In the genomic region with DNA sequence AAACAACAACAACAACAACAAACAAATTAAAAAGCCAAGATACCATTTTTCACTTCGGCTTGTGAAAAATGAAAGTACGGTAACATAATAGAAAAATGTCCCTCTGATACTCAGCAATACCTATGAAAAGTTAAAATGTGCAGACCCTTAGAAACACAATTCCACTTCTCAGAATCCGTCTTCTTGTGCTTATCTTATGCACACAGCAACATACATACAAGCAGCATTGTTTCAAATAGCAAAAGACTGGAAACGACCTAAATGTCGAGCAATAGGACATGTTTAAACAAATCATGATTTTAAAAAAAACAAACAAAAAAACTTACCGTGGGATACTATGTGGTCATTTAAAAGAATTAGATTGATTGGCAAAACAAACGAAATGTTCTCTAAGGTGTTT, we compare ENCODE assay signal across 26 cellular contexts. TPM values are rescaled to one million over a fixed set of nuclear protein-coding genes. Genes with fewer than 3 reads are reported as not detected.
DNase-seq lines count a peak whose midpoint lies in the region; ATAC-seq, FAIRE-seq and TF ChIP-seq lines count a peak whose summit lies in the region.
"Had no signal": no experiment of that assay in that cellular context is flagged by ENCODE, and none has a peak within 500 bp of the region (broad histone marks: within the 10 kb centered on the region; RNA-seq: fewer than 3 reads in every experiment).

No MANE protein-coding gene starts in this region.

- no peak overlapping the region for H3K9ac ChIP-seq in HepG2 (ENCODE audit: insufficient read depth, low read depth, low read length)
- peak overlapping the region in 1 of 2 experiments; percentile 46; a peak in 3 of 4 replicates for H3K9ac ChIP-seq in K562 (ENCODE audit: insufficient read depth in 1 of 2, low read depth in 2 of 2, low read length in 2 of 2)
- H3K9ac ChIP-seq in neural progenitor cell = no peak overlapping the region
- H3K9ac ChIP-seq: BLaER1 treated with 17β-estradiol and CSF1 and Interleukin-3, amounts not matched to agents 10 nM and 100 nM had no signal

- H3K36me3 ChIP-seq in HepG2 (replicated peaks in 1 of 2; ENCODE audit: control insufficient read depth in 1 of 2, insufficient read depth in 2 of 2, low read length in 2 of 2) = no peaks in the 10 kb centered on the region
- H3K36me3 ChIP-seq in right lobe of liver = no peaks in the 10 kb centered on the region
- no peaks in the 10 kb centered on the region for H3K36me3 ChIP-seq in K562 (ENCODE audit: control insufficient read depth, insufficient read depth, low read length)
- no peaks in the 10 kb centered on the region for H3K36me3 ChIP-seq in hepatocyte (replicated peaks; ENCODE audit: insufficient read depth, low read depth)
- no peaks in the 10 kb centered on the region for H3K36me3 ChIP-seq in neural progenitor cell
- H3K36me3 ChIP-seq: BE2C; BLaER1 treated with 17β-estradiol and CSF1 and Interleukin-3, amounts not matched to agents 10 nM and 100 nM had no signal

- H3K4me1 Mint-ChIP-seq in nephron progenitor cell (peaks cover 43% of the 10 kb centered on the region), neural progenitor cell (peaks cover 3% of the 10 kb centered on the region)
- H3K4me1 Mint-ChIP-seq: CD14-positive monocyte; CD8-positive, alpha-beta memory T cell had no signal

- no TSS peak for BruUV-seq in HepG2 (replicated peaks; lab: Mats Ljungman, UMichigan)
- no TSS peak for BruUV-seq in K562 (replicated peaks; lab: Mats Ljungman, UMichigan)

- no peaks in the 10 kb centered on the region for H4K20me1 ChIP-seq in HepG2 (ENCODE audit: insufficient read depth, low read length)
- no peaks in the 10 kb centered on the region for H4K20me1 ChIP-seq in K562 (replicated peaks; ENCODE audit: control insufficient read depth, insufficient read depth, low read length)
- H4K20me1 ChIP-seq in hepatocyte (ENCODE audit: insufficient read depth, poor library complexity, severe bottlenecking) = peaks cover 2% of the 10 kb centered on the region
- H4K20me1 ChIP-seq in neural progenitor cell (ENCODE audit: low read depth) = peaks cover 80% of the 10 kb centered on the region
- H4K20me1 ChIP-seq: BLaER1 treated with 17β-estradiol and CSF1 and Interleukin-3, amounts not matched to agents 10 nM and 100 nM had no signal

- H3K27ac ChIP-seq in HepG2 (ENCODE audit: extremely low read length, insufficient read depth, low read length) (no peak overlapping the region), right lobe of liver (no peak overlapping the region), K562 (ENCODE audit: extremely low read depth, low read depth, low read length) (peak overlapping the region; percentile 63; the same call in 2 of the 3 replicates), hepatocyte (no peak overlapping the region), neural progenitor cell (no peak overlapping the region)
- H3K27ac ChIP-seq: 22Rv1; A549; BLaER1 treated with 17β-estradiol and CSF1 and Interleukin-3, amounts not matched to agents 10 nM and 100 nM had no signal

- no peak for TF ChIP-seq CTCF in HepG2 (CRISPR knock-in tag; IDR thresholded peaks at IDR 0.05)
- no peak for TF ChIP-seq CTCF in right lobe of liver (IDR thresholded peaks at IDR 0.05)
- no peak for TF ChIP-seq CTCF in K562 (IDR thresholded peaks at IDR 0.05 in 2 of 3, conservative IDR thresholded peaks at IDR 0.05 in 1 of 3; ENCODE audit: insufficient read depth in 2 of 3, low read depth in 1 of 3, low read length in 3 of 3)
- no peak for TF ChIP-seq CTCF in nephron progenitor cell (IDR thresholded peaks at IDR 0.05)
- no peak for TF ChIP-seq CTCF in hepatocyte (IDR thresholded peaks at IDR 0.05; ENCODE audit: poor library complexity)
- TF ChIP-seq CTCF in neural progenitor cell (IDR thresholded peaks at IDR 0.05) = no peak

- ATAC-seq in HepG2 (no peak), right lobe of liver (no peak), K562 (peak; percentile 54; the same call in 2 of the 3 replicates), HG02884 (IDR thresholded peaks at IDR 0.05; ENCODE audit: unreplicated experiment) (no peak), GM18907 (IDR thresholded peaks at IDR 0.05; ENCODE audit: unreplicated experiment) (no peak)
- ATAC-seq: A549 had no signal

- intact Hi-C loops in HepG2 (cut with micrococcal nuclease; ENCODE audit: unreplicated experiment) = no loop called here
- intact Hi-C loops in right lobe of liver (cut with DNase I) = no loop called here
- intact Hi-C loops in K562 (cut with micrococcal nuclease) = loop anchor here (10.0 kb wide), 1 partner anchor 63 kb away; no protein-coding TSS in a partner anchor

- TF ChIP-seq RAD21 in HepG2 (CRISPR knock-in tag; IDR thresholded peaks at IDR 0.05) (no peak), K562 (CRISPR knock-in tag; conservative IDR thresholded peaks at IDR 0.05 in 1 of 2, IDR thresholded peaks at IDR 0.05 in 1 of 2) (no peak)

- H3K79me2 ChIP-seq in HepG2 (ENCODE audit: insufficient read depth, low read length) (peaks cover 30% of the 10 kb centered on the region), K562 (ENCODE audit: control insufficient read depth, insufficient read depth, low read length) (peaks cover 39% of the 10 kb centered on the region), hepatocyte (peaks cover 98% of the 10 kb centered on the region), neural progenitor cell (ENCODE audit: low read depth) (peaks cover 97% of the 10 kb centered on the region)

- no peak overlapping the region for H3K4me3 ChIP-seq in HepG2 (replicated peaks in 1 of 3; ENCODE audit: insufficient read depth in 1 of 3, low read depth in 2 of 3, low read length in 3 of 3)
- no peak overlapping the region for H3K4me3 ChIP-seq in right lobe of liver
- H3K4me3 ChIP-seq in K562 = no peak overlapping the region
- H3K4me3 ChIP-seq in hepatocyte = no peak overlapping the region
- H3K4me3 ChIP-seq in neural progenitor cell = no peak overlapping the region
- H3K4me3 ChIP-seq: A549; BLaER1 treated with 17β-estradiol and CSF1 and Interleukin-3, amounts not matched to agents 10 nM and 100 nM; HAP-1 had no signal

- H3K4me2 ChIP-seq in HepG2 (ENCODE audit: low read depth, low read length) (no peak overlapping the region), K562 (ENCODE audit: insufficient read depth, low read length) (peak overlapping the region; percentile 55), hepatocyte (no peak overlapping the region), neural progenitor cell (no peak overlapping the region)
- H3K4me2 ChIP-seq: A549; BLaER1 treated with 17β-estradiol and CSF1 and Interleukin-3, amounts not matched to agents 10 nM and 100 nM had no signal

- WGBS in HepG2 (ENCODE audit: low lambda C conversion rate) = 90% methylated on average over 7 of the region's 7 CpGs
- WGBS in right lobe of liver (ENCODE audit: insufficient coverage, low coverage, low lambda C conversion rate, missing lambda C conversion rate) = 61% methylated on average over 7 of the region's 7 CpGs
- WGBS in K562 (ENCODE audit: insufficient coverage, low coverage, missing lambda C conversion rate) = 3% methylated on average over 7 of the region's 7 CpGs
- 85% methylated on average over 7 of the region's 7 CpGs for WGBS in hepatocyte (ENCODE audit: low lambda C conversion rate, missing lambda C conversion rate)

- TF ChIP-seq POLR2A in HepG2 (IDR thresholded peaks at IDR 0.05; ENCODE audit: insufficient read depth in 1 of 2, low read depth in 2 of 2, low read length in 2 of 2) (no peak), right lobe of liver (IDR thresholded peaks at IDR 0.05) (no peak), K562 (conservative IDR thresholded peaks at IDR 0.05) (no peak)

- H3K9me3 Mint-ChIP-seq in nephron progenitor cell = peaks cover 3% of the 10 kb centered on the region
- H3K9me3 Mint-ChIP-seq in neural progenitor cell = peaks cover 3% of the 10 kb centered on the region
- H3K9me3 Mint-ChIP-seq: CD4-positive, alpha-beta T cell; CD8-positive, alpha-beta memory T cell had no signal

- FAIRE-seq in HepG2 (lab: Jason Lieb, UNC) (peak; percentile 4), K562 (lab: Jason Lieb, UNC) (peak; percentile 82)
- FAIRE-seq: A549, D721Med, GM12891, GM18507, H54 had no signal

- no peaks in the 10 kb centered on the region for H3K9me3 ChIP-seq in HepG2 (ENCODE audit: low read length)
- H3K9me3 ChIP-seq in right lobe of liver = no peaks in the 10 kb centered on the region
- no peaks in the 10 kb centered on the region for H3K9me3 ChIP-seq in K562 (replicated peaks; ENCODE audit: control insufficient read depth, insufficient read depth, low read depth, low read length)
- H3K9me3 ChIP-seq in hepatocyte (ENCODE audit: low read depth) = no peaks in the 10 kb centered on the region
- no peaks in the 10 kb centered on the region for H3K9me3 ChIP-seq in neural progenitor cell (ENCODE audit: low read depth)
- H3K9me3 ChIP-seq: A549; BE2C; BLaER1 treated with 17β-estradiol and CSF1 and Interleukin-3, amounts not matched to agents 10 nM and 100 nM; HAP-1 had no signal

- H3K27ac Mint-ChIP-seq in nephron progenitor cell (peak overlapping the region; percentile 74), neural progenitor cell (no peak overlapping the region)
- H3K27ac Mint-ChIP-seq: CD4-positive, alpha-beta T cell; CD8-positive, alpha-beta memory T cell had no signal

- H3K36me3 Mint-ChIP-seq in nephron progenitor cell (ENCODE audit: low read depth) (peaks cover 33% of the 10 kb centered on the region), neural progenitor cell (peaks cover 14% of the 10 kb centered on the region)
- H3K36me3 Mint-ChIP-seq: CD14-positive monocyte had no signal

- CTCF ChIA-PET in HepG2 (lab: Yijun Ruan, JAX; ENCODE audit: low intra/inter-chr PET ratio, low total read pairs) (no interaction called here), K562 (lab: Yijun Ruan, JAX; ENCODE audit: low intra/inter-chr PET ratio) (no interaction called here)

- POLR2A ChIA-PET in HepG2 (lab: Yijun Ruan, JAX) = no interaction called here
- POLR2A ChIA-PET in K562 (lab: Yijun Ruan, JAX) = interaction anchor here (0.6 to 2.0 kb wide), 3 partner anchors 10 to 37 kb away, joined by 3 to 8 read pairs (median 6); no protein-coding TSS in a partner anchor

- no peaks in the 10 kb centered on the region for H3K9me2 ChIP-seq in hepatocyte (replicated peaks; ENCODE audit: insufficient read depth)

- H2AFZ ChIP-seq in HepG2 (ENCODE audit: low read length) (no peak overlapping the region), K562 (ENCODE audit: low read depth, low read length) (peak overlapping the region; percentile 58; the same call in 1 of the 2 replicates), hepatocyte (no peak overlapping the region), neural progenitor cell (replicated peaks) (no peak overlapping the region)

- H3F3A ChIP-seq in neural progenitor cell (ENCODE audit: low read depth) = no peaks in the 10 kb centered on the region

- peaks cover 28% of the 10 kb centered on the region for H3K4me1 ChIP-seq in HepG2 (ENCODE audit: insufficient read depth, low read length)
- peaks cover 0 to 17% (median 4%) of the 10 kb centered on the region in 4 donors for H3K4me1 ChIP-seq in right lobe of liver
- H3K4me1 ChIP-seq in K562 (replicated peaks in 1 of 2; ENCODE audit: control insufficient read depth in 2 of 2, insufficient read depth in 2 of 2, low read length in 2 of 2) = peaks cover 10 to 13% of the 10 kb centered on the region in 2 experiments; a peak in 4 of 5 replicates
- peaks cover 13% of the 10 kb centered on the region for H3K4me1 ChIP-seq in hepatocyte (ENCODE audit: insufficient read depth)
- H3K4me1 ChIP-seq in neural progenitor cell = no peaks in the 10 kb centered on the region
- H3K4me1 ChIP-seq: BE2C, HAP-1 had no signal

- in situ Hi-C loops in HepG2 (cut with HindIII; ENCODE audit: extremely low pct_ligation_motif_present, low pct_unique_long_range_greater_than_20kb) (no loop called here), K562 (cut with MboI) (no loop called here)

- no peaks in the 10 kb centered on the region for H3K27me3 Mint-ChIP-seq in nephron progenitor cell (ENCODE audit: low read depth, poor library complexity)
- H3K27me3 Mint-ChIP-seq in neural progenitor cell (ENCODE audit: insufficient read depth, low read depth) = no peaks in the 10 kb centered on the region
- H3K27me3 Mint-ChIP-seq: CD4-positive, alpha-beta T cell had no signal

- H3K4me3 Mint-ChIP-seq in nephron progenitor cell (no peak overlapping the region), neural progenitor cell (no peak overlapping the region)
- H3K4me3 Mint-ChIP-seq: CD14-positive monocyte; CD4-positive, alpha-beta T cell; CD8-positive, alpha-beta memory T cell; HFFc6 had no signal

- DNase-seq in HepG2 (ENCODE audit: low spot score) (no peak), right lobe of liver (no peak), K562 (ENCODE audit: extremely low read depth in 1 of 4, low spot score in 3 of 4) (peak in 2 of 4 experiments; percentile 15 to 38), nephron progenitor cell (no peak), hepatocyte (ENCODE audit: low spot score) (no peak), neural progenitor cell (ENCODE audit: low spot score) (no peak)
- DNase-seq: AML-193; BE2C; CD4-positive, alpha-beta T cell; CD8-positive, alpha-beta memory T cell; DMS 273 treated with DMSO at 0.1 percent for 48 hours; DMS79; GDM1; GOT3 had no signal

- no peaks in the 10 kb centered on the region for H3K9me1 ChIP-seq in K562 (ENCODE audit: control insufficient read depth, insufficient read depth, low read length)

- no peak for TF ChIP-seq EP300 in HepG2 (IDR thresholded peaks at IDR 0.05; ENCODE audit: low read depth in 2 of 2, low read length in 2 of 2)
- TF ChIP-seq EP300 in HepG2 (CRISPR knock-in tag; IDR thresholded peaks at IDR 0.05; ENCODE audit: borderline replicate concordance) = no peak
- no peak for TF ChIP-seq EP300 in K562 (IDR thresholded peaks at IDR 0.05; ENCODE audit: low read length)

- H3K27me3 ChIP-seq in HepG2 (ENCODE audit: control insufficient read depth in 1 of 2, insufficient read depth in 2 of 2, low read length in 2 of 2) (no peaks in the 10 kb centered on the region), right lobe of liver (no peaks in the 10 kb centered on the region), K562 (ENCODE audit: control insufficient read depth in 2 of 2, insufficient read depth in 2 of 2, low read length in 2 of 2) (no peaks in the 10 kb centered on the region), hepatocyte (no peaks in the 10 kb centered on the region), neural progenitor cell (no peaks in the 10 kb centered on the region)
- H3K27me3 ChIP-seq: BE2C; BLaER1 treated with 17β-estradiol and CSF1 and Interleukin-3, amounts not matched to agents 10 nM and 100 nM had no signal

RNA-seq across cellular contexts. Expression of a gene that starts 26.5 kb away (rescaled TPM):
- 36.9 and 37.3 TPM in 2 replicates for total RNA-seq in HepG2 (2016; rRNA removed; fragmentation: Illumina TruSeq; extraction: Trizol)
- 4.1 and 5.4 TPM in 2 replicates for total RNA-seq in HepG2 (2016; cell fraction: cytosol; rRNA removed; fragmentation: Illumina TruSeq; extraction: Trizol; ENCODE audit: low read depth)
- 29.4 and 37.9 TPM in 2 replicates for total RNA-seq in HepG2 (2016; cell fraction: insoluble cytoplasmic fraction; rRNA removed; fragmentation: Illumina TruSeq; extraction: Trizol)
- total RNA-seq in HepG2 (2016; cell fraction: membrane; rRNA removed; fragmentation: Illumina TruSeq; extraction: Trizol) = 12.7 and 14.1 TPM in 2 replicates
- total RNA-seq in HepG2 (2016; cell fraction: nucleus; rRNA removed; fragmentation: Illumina TruSeq; extraction: Trizol) = 40.3 and 46.5 TPM in 2 replicates
- polyA plus RNA-seq in HepG2 (2011; rRNA removed) = 39.8 and 40.4 TPM in 2 replicates
- 32.4 and 33.2 TPM in 2 replicates for polyA plus RNA-seq in HepG2 (2011; cell fraction: cytosol; rRNA removed)
- polyA plus RNA-seq in HepG2 (2011; cell fraction: nucleus; rRNA removed) = 47.0 and 52.8 TPM in 2 replicates
- 25.9 and 28.2 TPM in 2 replicates for polyA plus RNA-seq in HepG2 (2012)
- 3.8 and 4.4 TPM in 2 replicates for polyA plus RNA-seq in HepG2 (2016; cell fraction: cytosol; fragmentation: Illumina TruSeq; extraction: Trizol; ENCODE audit: low read depth)
- polyA plus RNA-seq in HepG2 (2016; cell fraction: insoluble cytoplasmic fraction; fragmentation: Illumina TruSeq; extraction: Trizol; ENCODE audit: low read depth) = 27.0 and 32.5 TPM in 2 replicates
- polyA plus RNA-seq in HepG2 (2016; cell fraction: membrane; fragmentation: Illumina TruSeq; extraction: Trizol; ENCODE audit: low read depth) = 6.8 and 8.3 TPM in 2 replicates
- polyA plus RNA-seq in HepG2 (2016; cell fraction: nucleus; fragmentation: Illumina TruSeq; extraction: Trizol; ENCODE audit: insufficient read depth, low read depth) = 34.2 and 36.8 TPM in 2 replicates
- 64.1 and 120 TPM in 2 replicates for polyA minus RNA-seq in HepG2 (2011; rRNA and poly(A)+ RNA removed; ENCODE audit: low replicate concordance)
- 20.7 and 23.3 TPM in 2 replicates for polyA minus RNA-seq in HepG2 (2011; cell fraction: cytosol; rRNA and poly(A)+ RNA removed)
- 58.3 and 60.9 TPM in 2 replicates for polyA minus RNA-seq in HepG2 (2011; cell fraction: nucleus; rRNA and poly(A)+ RNA removed)
- 10 to 100 TPM; 23.9 to 36.5 (median 29.5) TPM for total RNA-seq in right lobe of liver
- 27.6 and 35.3 TPM in 2 replicates for total RNA-seq in K562 (2011; cell fraction: chromatin; rRNA removed; ENCODE audit: low replicate concordance)
- total RNA-seq in K562 (2011; cell fraction: nucleolus; rRNA removed) = 13.7 and 15.8 TPM in 2 replicates
- total RNA-seq in K562 (2011; cell fraction: nucleoplasm; rRNA removed) = 26.1 and 42.0 TPM in 2 replicates
- 17.5 and 19.1 TPM in 2 replicates for total RNA-seq in K562 (2014; rRNA removed)
- 13.4 and 14.3 TPM in 2 replicates for total RNA-seq in K562 (2014; rRNA removed; fragmentation: Illumina TruSeq; extraction: Trizol)
- 13.6 and 13.9 TPM in 2 replicates for total RNA-seq in K562 (2015; rRNA removed; fragmentation: Illumina TruSeq; extraction: Trizol)
- total RNA-seq in K562 (2021) = 19.5 and 20.8 TPM in 2 replicates
- polyA plus RNA-seq in K562 (2011; rRNA removed) = 24.8 and 26.2 TPM in 2 replicates
- polyA plus RNA-seq in K562 (2011; cell fraction: cytosol; rRNA removed) = 28.2 and 34.2 TPM in 2 replicates
- 38.7 and 42.9 TPM in 2 replicates for polyA plus RNA-seq in K562 (2011; cell fraction: nucleus; rRNA removed)
- 15.4 and 16.5 TPM in 2 replicates for polyA plus RNA-seq in K562 (2012)
- 18.3 and 19.9 TPM in 2 replicates for polyA plus RNA-seq in K562 (2014; fragmentation: Illumina TruSeq; extraction: Trizol)
- 1 to 10 TPM; 5.8 to 8.0 TPM for polyA plus RNA-seq in K562 (2014; fragmentation: Nextera tagmentation; extraction: Ambion mirVana)
- polyA plus RNA-seq in K562 (2014; rRNA removed) = 13.9 and 14.2 TPM in 2 replicates
- polyA minus RNA-seq in K562 (2011; rRNA and poly(A)+ RNA removed) = 41.5 and 46.9 TPM in 2 replicates
- 8.9 and 17.0 TPM in 2 replicates for polyA minus RNA-seq in K562 (2011; cell fraction: cytosol; rRNA and poly(A)+ RNA removed)
- polyA minus RNA-seq in K562 (2011; cell fraction: nucleus; rRNA and poly(A)+ RNA removed) = 24.9 and 34.4 TPM in 2 replicates
- total RNA-seq in hepatocyte = 94.7 and 133 TPM in 2 replicates
- 76.7 and 84.2 TPM in 2 replicates for polyA plus RNA-seq in hepatocyte
- total RNA-seq in neural progenitor cell (ENCODE audit: low replicate concordance) = 163 and 206 TPM in 2 replicates
- polyA plus RNA-seq: CD14-positive monocyte had no signal
